8 cellular contexts compared by ENCODE assay signal in the genomic region with DNA sequence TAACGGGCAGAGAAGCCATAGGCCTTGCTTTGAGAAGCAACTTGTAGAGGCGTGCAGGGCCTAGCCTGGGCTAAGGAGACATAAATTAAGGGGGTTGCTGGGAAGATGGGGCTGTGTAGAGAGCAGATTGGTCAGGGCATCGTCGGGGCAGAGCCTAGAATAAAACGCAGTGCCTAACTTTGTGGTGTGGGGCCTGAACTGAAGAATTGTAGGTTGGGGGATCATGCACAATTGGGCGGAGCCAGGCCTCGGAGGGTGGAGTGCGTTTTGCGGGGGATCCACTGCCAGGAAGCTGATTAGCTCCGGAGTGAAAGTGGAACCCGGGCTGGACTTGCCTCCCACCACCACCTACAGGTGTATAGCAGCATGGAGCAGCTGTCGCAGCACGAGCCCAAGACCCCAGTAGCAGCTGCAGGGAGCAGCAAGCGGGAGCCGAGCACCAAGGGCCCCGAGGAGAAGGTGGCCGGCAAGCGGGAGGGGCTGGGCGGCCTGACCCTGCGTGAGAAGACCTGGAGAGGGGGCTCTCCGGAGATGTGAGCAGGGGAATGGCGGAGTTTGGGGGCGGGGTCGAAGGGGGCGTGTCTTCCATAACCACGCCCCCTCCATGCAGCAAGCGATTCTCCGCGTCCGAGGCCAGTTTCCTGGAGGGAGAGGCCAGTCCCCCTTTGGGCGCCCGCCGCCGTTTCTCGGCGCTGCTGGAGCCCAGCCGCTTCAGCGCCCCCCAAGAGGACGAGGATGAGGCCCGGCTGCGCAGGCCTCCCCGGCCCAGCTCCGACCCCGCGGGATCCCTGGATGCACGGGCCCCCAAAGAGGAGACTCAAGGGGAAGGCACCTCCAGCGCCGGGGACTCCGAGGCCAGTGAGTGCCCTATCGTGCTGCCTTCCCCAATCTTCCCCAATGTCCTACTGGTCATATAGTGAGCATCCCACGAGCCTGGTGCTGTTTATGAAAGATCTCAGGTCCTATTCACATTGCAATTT. TPM values are rescaled to one million over a fixed set of nuclear protein-coding genes. Genes with fewer than 3 reads are reported as not detected.
DNase-seq lines count a peak whose midpoint lies in the region; ATAC-seq and TF ChIP-seq lines count a peak whose summit lies in the region.

No MANE protein-coding gene starts in this region.

- no peak for TF ChIP-seq CTCF in GM12864 (IDR thresholded peaks at IDR 0.05; ENCODE audit: low read depth, low read length, missing control alignments)

- peaks cover 14% of the 10 kb centered on the region for H3K36me3 ChIP-seq in neuron (ENCODE audit: insufficient read depth, low read length)

- no peak for ATAC-seq in GM21717 (IDR thresholded peaks at IDR 0.05; ENCODE audit: unreplicated experiment)
- ATAC-seq in HG03354 (IDR thresholded peaks at IDR 0.05; ENCODE audit: poor library complexity, severe bottlenecking, unreplicated experiment) = no peak

- DNase-seq in GM12864 (ENCODE audit: low read depth) = no peak
- DNase-seq in LoVo (ENCODE audit: low spot score) = peak; percentile 48
- DNase-seq in activated T-cell treated with anti-CD3 and anti-CD28 coated beads for 24 hours (ENCODE audit: low read depth) = peak; percentile 61
- DNase-seq in fibroblast of gingiva (ENCODE audit: low read depth) = peak; percentile 34
- peak; percentile 70 for DNase-seq in ureter (ENCODE audit: low spot score)

- H2AFZ ChIP-seq in neuron (ENCODE audit: low read depth, low read length) = no peak overlapping the region

- H3K27me3 ChIP-seq in neuron (ENCODE audit: insufficient read depth, low read length) = no peaks in the 10 kb centered on the region

- no peaks in the 10 kb centered on the region for H3K4me1 ChIP-seq in neuron (ENCODE audit: insufficient read depth, low read length)

- peaks cover 2% of the 10 kb centered on the region for H3K9me3 ChIP-seq in neuron (ENCODE audit: low read length)

- H3K4me3 ChIP-seq in GM12864 (ENCODE audit: low read depth, low read length) = peak overlapping the region; percentile 54
- H3K4me3 ChIP-seq in neuron (ENCODE audit: low read length) = peak overlapping the region; percentile 31

RNA-seq across cellular contexts. Expression of gene DNASE2, which starts 13.8 kb away (rescaled TPM):
- 42.2 TPM for total RNA-seq in ureter

RNA-seq across cellular contexts. Expression of gene KLF1, which starts 19.6 kb away (rescaled TPM):
- not detected for total RNA-seq in ureter

RNA-seq across cellular contexts. Expression of gene GCDH, which starts 23.6 kb away (rescaled TPM):
- total RNA-seq in ureter = 35.6 TPM

RNA-seq across cellular contexts. Expression of gene MAST1, which starts 29.1 kb away (rescaled TPM):
- 0.36 TPM for total RNA-seq in ureter

RNA-seq across cellular contexts. Expression of gene RTBDN, which starts 33.0 kb away (rescaled TPM):
- total RNA-seq in ureter = not detected
